28 cellular contexts compared by ENCODE assay signal in the genomic region with DNA sequence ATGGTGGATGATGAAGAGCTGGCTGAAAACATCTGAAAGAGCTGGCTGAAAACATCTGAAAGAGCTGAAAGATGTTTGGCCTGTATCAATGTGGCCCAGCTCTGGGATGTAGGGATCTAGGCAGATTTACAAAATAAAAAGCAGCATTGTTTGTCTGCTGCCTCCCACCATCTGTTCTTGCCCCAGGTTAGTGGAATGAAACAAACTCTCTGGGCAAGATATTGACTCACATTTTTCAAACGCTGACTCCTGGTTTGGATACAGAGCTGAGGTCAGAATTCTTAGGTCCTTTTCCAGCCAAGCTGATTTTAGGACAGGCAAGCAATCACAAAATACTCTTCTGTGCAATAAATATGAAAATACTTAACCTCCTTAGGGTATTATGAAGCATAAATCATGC.
DNase-seq lines count a peak whose midpoint lies in the region; ATAC-seq lines count a peak whose summit lies in the region.
"Had no signal": no experiment of that assay in that cellular context is flagged by ENCODE, and none has a peak within 500 bp of the region (broad histone marks: within the 10 kb centered on the region; RNA-seq: fewer than 3 reads in every experiment).

No MANE protein-coding gene starts in this region.

- in situ Hi-C loops in GM23248 (cut with MboI) = no loop called here

- H3K4me2 ChIP-seq in GM23248 (ENCODE audit: unreplicated experiment) = no peak overlapping the region
- H3K4me2 ChIP-seq: PC-9 had no signal

- H4K20me1 ChIP-seq in GM23248 (ENCODE audit: insufficient read depth) = no peaks in the 10 kb centered on the region

- H3K9me2 ChIP-seq in GM23248 (ENCODE audit: insufficient read depth) = no peaks in the 10 kb centered on the region

- no peaks in the 10 kb centered on the region for H3K9me3 ChIP-seq in GM23248 (ENCODE audit: low read depth)
- H3K9me3 ChIP-seq: psoas muscle had no signal

- no peak overlapping the region for H3K27ac Mint-ChIP-seq in activated T-helper 2 cell treated with anti-CD3 and anti-CD28 coated beads, Interferon-gamma antibody, Interleukin-2, Interleukin-4, amounts not matched to agents 10 μg/mL and 5 μg/mL and 100 μg/mL, durations not matched to agents 14 hours and 24 hours and 36 hours
- H3K27ac Mint-ChIP-seq in activated T-helper 1 cell treated with anti-CD3 and anti-CD28 coated beads, Interleukin-12 subunit alpha, Interleukin-12 subunit beta, Interleukin-2, Interleukin-4 antibody, amounts not matched to agents 30 ng/mL and 10 ng/mL and 1 ng/mL, durations not matched to agents 14 hours and 24 hours and 36 hours = no peak overlapping the region
- H3K27ac Mint-ChIP-seq: activated B cell treated with CpG ODN at 0.5 μM for 24 hours; activated naive CD4-positive, alpha-beta T cell treated with anti-CD3 and anti-CD28 coated beads, Interleukin-2, amount 50 U/mL, for 72 hours; activated T-helper 17 cell treated with anti-CD3 and anti-CD28 coated beads, Interleukin-2, amount 50 U/mL, for 72 hours; dendritic cell treated with granulocyte-macrophage colony-stimulating factor and Interleukin-4, amounts not matched to agents 40 ng/mL and 50 ng/mL, for 4 days; stimulated activated naive CD8-positive, alpha-beta T cell treated with anti-CD3 and anti-CD28 coated beads, Interleukin-15, Interleukin-2, amounts not matched to agents 100 ng/mL and 50 ng/mL, for 24 hours had no signal

- no peak overlapping the region for H3K4me3 ChIP-seq in GM23248
- H3K4me3 ChIP-seq: PC-9, psoas muscle had no signal

- no peaks in the 10 kb centered on the region for H3K9me3 Mint-ChIP-seq in activated T-helper 2 cell treated with anti-CD3 and anti-CD28 coated beads, Interferon-gamma antibody, Interleukin-2, Interleukin-4, amounts not matched to agents 10 μg/mL and 5 μg/mL and 100 μg/mL, durations not matched to agents 14 hours and 24 hours and 36 hours
- H3K9me3 Mint-ChIP-seq in activated T-helper 1 cell treated with anti-CD3 and anti-CD28 coated beads, Interleukin-12 subunit alpha, Interleukin-12 subunit beta, Interleukin-2, Interleukin-4 antibody, amounts not matched to agents 30 ng/mL and 10 ng/mL and 1 ng/mL, durations not matched to agents 14 hours and 24 hours and 36 hours = no peaks in the 10 kb centered on the region
- H3K9me3 Mint-ChIP-seq: activated B cell treated with CpG ODN at 0.5 μM for 24 hours; activated naive CD4-positive, alpha-beta T cell treated with anti-CD3 and anti-CD28 coated beads, Interleukin-2, amount 50 U/mL, for 72 hours; activated T-helper 17 cell treated with anti-CD3 and anti-CD28 coated beads, Interleukin-2, amount 50 U/mL, for 72 hours; dendritic cell treated with granulocyte-macrophage colony-stimulating factor and Interleukin-4, amounts not matched to agents 40 ng/mL and 50 ng/mL, for 4 days; immature natural killer cell; stimulated activated naive CD8-positive, alpha-beta T cell treated with anti-CD3 and anti-CD28 coated beads, Interleukin-15, Interleukin-2, amounts not matched to agents 100 ng/mL and 50 ng/mL, for 24 hours had no signal

- ATAC-seq in left ventricle myocardium superior = peak; percentile 74
- ATAC-seq: activated naive CD4-positive, alpha-beta T cell treated with anti-CD3 and anti-CD28 coated beads, Interleukin-2, amount 50 U/mL, for 72 hours; activated T-helper 17 cell treated with anti-CD3 and anti-CD28 coated beads, Interleukin-2, amount 50 U/mL, for 72 hours; foreskin keratinocyte; left colon; psoas muscle had no signal

- 10 to 14% methylated on average over 1 of the region's 1 CpG for WGBS in GM23248 (ENCODE audit: low coverage in 1 of 2, low lambda C conversion rate in 2 of 2, missing lambda C conversion rate in 2 of 2), 2 experiments

- no peak overlapping the region for H2AFZ ChIP-seq in GM23248
- H2AFZ ChIP-seq: PC-9 had no signal

- H3K79me2 ChIP-seq in GM23248 (ENCODE audit: insufficient read depth) = no peaks in the 10 kb centered on the region

- no peaks in the 10 kb centered on the region for H3K27me3 ChIP-seq in GM23248 (replicated peaks; ENCODE audit: insufficient read depth)
- H3K27me3 ChIP-seq: foreskin keratinocyte had no signal

- peak; percentile 64 for DNase-seq in AG08395 (ENCODE audit: low spot score)
- peak; percentile 34 for DNase-seq in GM23248
- DNase-seq in cerebellar cortex (ENCODE audit: low spot score) = peak; percentile 4
- no peak for DNase-seq in left ventricle myocardium superior
- no peak for DNase-seq in activated T-helper 2 cell treated with anti-CD3 and anti-CD28 coated beads, Interferon-gamma antibody, Interleukin-2, Interleukin-4, amounts not matched to agents 10 μg/mL and 5 μg/mL and 100 μg/mL, durations not matched to agents 14 hours and 24 hours and 36 hours (ENCODE audit: low spot score)
- no peak for DNase-seq in activated CD4-positive, alpha-beta T cell treated with anti-CD3 and anti-CD28 coated beads, Interleukin-2, amount 50 U/mL, for 4 hours
- no peak for DNase-seq in activated T-cell treated with anti-CD3 and anti-CD28 coated beads, Interleukin-2, amount 50 U/mL, for 48 hours
- no peak for DNase-seq in activated T-helper 1 cell treated with anti-CD3 and anti-CD28 coated beads, Interleukin-12 subunit alpha, Interleukin-12 subunit beta, Interleukin-2, Interleukin-4 antibody, amounts not matched to agents 30 ng/mL and 10 ng/mL and 1 ng/mL, durations not matched to agents 14 hours and 24 hours and 36 hours (ENCODE audit: low spot score)
- DNase-seq: activated B cell treated with CpG ODN at 0.5 μM for 24 hours; anterior cingulate cortex; caudate nucleus; foreskin keratinocyte; hypothalamus; immature natural killer cell; left colon; mesenchymal stem cell; MV-4-11; NCI-H187 treated with DMSO at 0.1 percent for 48 hours; NCI-H526; NK-92 treated with Interleukin-12 subunit alpha and Interleukin-12 subunit beta, amount 100 ng/mL, for 24 hours; nucleus accumbens; PC-9; psoas muscle; SHP77 treated with DMSO at 0.1 percent for 48 hours had no signal

- H3F3A ChIP-seq in GM23248 (ENCODE audit: insufficient read depth) = peaks cover 14% of the 10 kb centered on the region

- H3K4me1 Mint-ChIP-seq in activated T-helper 2 cell treated with anti-CD3 and anti-CD28 coated beads, Interferon-gamma antibody, Interleukin-2, Interleukin-4, amounts not matched to agents 10 μg/mL and 5 μg/mL and 100 μg/mL, durations not matched to agents 14 hours and 24 hours and 36 hours (ENCODE audit: low read depth) = peaks cover 11% of the 10 kb centered on the region
- H3K4me1 Mint-ChIP-seq in activated T-helper 1 cell treated with anti-CD3 and anti-CD28 coated beads, Interleukin-12 subunit alpha, Interleukin-12 subunit beta, Interleukin-2, Interleukin-4 antibody, amounts not matched to agents 30 ng/mL and 10 ng/mL and 1 ng/mL, durations not matched to agents 14 hours and 24 hours and 36 hours (ENCODE audit: low read depth) = peaks cover 15% of the 10 kb centered on the region

- no peaks in the 10 kb centered on the region for H3K27me3 Mint-ChIP-seq in activated T-helper 2 cell treated with anti-CD3 and anti-CD28 coated beads, Interferon-gamma antibody, Interleukin-2, Interleukin-4, amounts not matched to agents 10 μg/mL and 5 μg/mL and 100 μg/mL, durations not matched to agents 14 hours and 24 hours and 36 hours (ENCODE audit: low read depth)
- no peaks in the 10 kb centered on the region for H3K27me3 Mint-ChIP-seq in activated T-helper 1 cell treated with anti-CD3 and anti-CD28 coated beads, Interleukin-12 subunit alpha, Interleukin-12 subunit beta, Interleukin-2, Interleukin-4 antibody, amounts not matched to agents 30 ng/mL and 10 ng/mL and 1 ng/mL, durations not matched to agents 14 hours and 24 hours and 36 hours (ENCODE audit: insufficient read depth)
- H3K27me3 Mint-ChIP-seq: activated B cell treated with CpG ODN at 0.5 μM for 24 hours; activated T-helper 17 cell treated with anti-CD3 and anti-CD28 coated beads, Interleukin-2, amount 50 U/mL, for 72 hours; dendritic cell treated with granulocyte-macrophage colony-stimulating factor and Interleukin-4, amounts not matched to agents 40 ng/mL and 50 ng/mL, for 4 days; stimulated activated naive CD8-positive, alpha-beta T cell treated with anti-CD3 and anti-CD28 coated beads, Interleukin-15, Interleukin-2, amounts not matched to agents 100 ng/mL and 50 ng/mL, for 24 hours had no signal

- no peak overlapping the region for H3K4me3 Mint-ChIP-seq in activated T-helper 2 cell treated with anti-CD3 and anti-CD28 coated beads, Interferon-gamma antibody, Interleukin-2, Interleukin-4, amounts not matched to agents 10 μg/mL and 5 μg/mL and 100 μg/mL, durations not matched to agents 14 hours and 24 hours and 36 hours (ENCODE audit: low read depth)
- no peak overlapping the region for H3K4me3 Mint-ChIP-seq in activated T-helper 1 cell treated with anti-CD3 and anti-CD28 coated beads, Interleukin-12 subunit alpha, Interleukin-12 subunit beta, Interleukin-2, Interleukin-4 antibody, amounts not matched to agents 30 ng/mL and 10 ng/mL and 1 ng/mL, durations not matched to agents 14 hours and 24 hours and 36 hours
- H3K4me3 Mint-ChIP-seq: activated B cell treated with CpG ODN at 0.5 μM for 24 hours; activated T-helper 17 cell treated with anti-CD3 and anti-CD28 coated beads, Interleukin-2, amount 50 U/mL, for 72 hours; dendritic cell treated with granulocyte-macrophage colony-stimulating factor and Interleukin-4, amounts not matched to agents 40 ng/mL and 50 ng/mL, for 4 days; immature natural killer cell; stimulated activated naive CD8-positive, alpha-beta T cell treated with anti-CD3 and anti-CD28 coated beads, Interleukin-15, Interleukin-2, amounts not matched to agents 100 ng/mL and 50 ng/mL, for 24 hours had no signal

- intact Hi-C loops in left ventricle myocardium superior (cut with micrococcal nuclease) = no loop called here
- intact Hi-C loops in activated T-helper 2 cell treated with anti-CD3 and anti-CD28 coated beads, Interferon-gamma antibody, Interleukin-2, Interleukin-4, amounts not matched to agents 10 μg/mL and 5 μg/mL and 100 μg/mL, durations not matched to agents 14 hours and 24 hours and 36 hours (cut with micrococcal nuclease) = no loop called here
- intact Hi-C loops in activated T-helper 1 cell treated with anti-CD3 and anti-CD28 coated beads, Interleukin-12 subunit alpha, Interleukin-12 subunit beta, Interleukin-2, Interleukin-4 antibody, amounts not matched to agents 30 ng/mL and 10 ng/mL and 1 ng/mL, durations not matched to agents 14 hours and 24 hours and 36 hours (cut with micrococcal nuclease) = no loop called here

- no peak overlapping the region for H3K27ac ChIP-seq in GM23248
- H3K27ac ChIP-seq: foreskin keratinocyte, PC-9, psoas muscle had no signal

- H3K36me3 Mint-ChIP-seq in activated T-helper 2 cell treated with anti-CD3 and anti-CD28 coated beads, Interferon-gamma antibody, Interleukin-2, Interleukin-4, amounts not matched to agents 10 μg/mL and 5 μg/mL and 100 μg/mL, durations not matched to agents 14 hours and 24 hours and 36 hours (ENCODE audit: low read depth) = no peaks in the 10 kb centered on the region
- no peaks in the 10 kb centered on the region for H3K36me3 Mint-ChIP-seq in activated T-helper 1 cell treated with anti-CD3 and anti-CD28 coated beads, Interleukin-12 subunit alpha, Interleukin-12 subunit beta, Interleukin-2, Interleukin-4 antibody, amounts not matched to agents 30 ng/mL and 10 ng/mL and 1 ng/mL, durations not matched to agents 14 hours and 24 hours and 36 hours (ENCODE audit: low read depth)

- H3K4me1 ChIP-seq in GM23248 (ENCODE audit: insufficient read depth) = peaks cover 19% of the 10 kb centered on the region; the same call in 1 of the 2 replicates
- H3K4me1 ChIP-seq: foreskin keratinocyte had no signal

- no peak overlapping the region for H3K9ac ChIP-seq in GM23248

- H3K36me3 ChIP-seq in GM23248 (ENCODE audit: low read depth) = no peaks in the 10 kb centered on the region

Comparison
In these comparisons a context has a peak if more than half of its experiments do, and no peak if none do; other contexts are left out.
1. DNase-seq: peak in AG08395 (single experiment), GM23248 (single experiment) and cerebellar cortex (single experiment); none in left ventricle myocardium superior (single experiment), activated T-helper 2 cell treated with anti-CD3 and anti-CD28 coated beads, Interferon-gamma antibody, Interleukin-2, Interleukin-4, amounts not matched to agents 10 μg/mL and 5 μg/mL and 100 μg/mL, durations not matched to agents 14 hours and 24 hours and 36 hours (single experiment), activated CD4-positive, alpha-beta T cell treated with anti-CD3 and anti-CD28 coated beads, Interleukin-2, amount 50 U/mL, for 4 hours (0 of 2), activated T-cell treated with anti-CD3 and anti-CD28 coated beads, Interleukin-2, amount 50 U/mL, for 48 hours (0 of 2) and activated T-helper 1 cell treated with anti-CD3 and anti-CD28 coated beads, Interleukin-12 subunit alpha, Interleukin-12 subunit beta, Interleukin-2, Interleukin-4 antibody, amounts not matched to agents 30 ng/mL and 10 ng/mL and 1 ng/mL, durations not matched to agents 14 hours and 24 hours and 36 hours (single experiment).